Comparison of ENCODE assay signal across 39 cellular contexts in genomic region chr20:23532533-23532932, GRCh38. TPM values are rescaled to one million over a fixed set of nuclear protein-coding genes. Genes with fewer than 3 reads are reported as not detected.
"Had no signal": no experiment of that assay in that cellular context is flagged by ENCODE, and none has a peak within 500 bp of the region (broad histone marks: within the 10 kb centered on the region; RNA-seq: fewer than 3 reads in every experiment).

No MANE protein-coding gene starts in this region.

- H3K9me3 ChIP-seq: ascending aorta, Peyer's patch, SJSA1, SK-N-SH had no signal

- H3K36me3 ChIP-seq: ascending aorta, cardiac muscle cell, Peyer's patch, SJSA1 had no signal

- H3K9ac ChIP-seq: SK-N-SH had no signal

- H3K4me3 ChIP-seq: ascending aorta, cardiac muscle cell, Peyer's patch, SJSA1 had no signal

- ATAC-seq: activated CD4-positive, CD25-positive, alpha-beta regulatory T cell treated with anti-CD3 and anti-CD28 coated beads, Interleukin-2, amount 50 U/mL, for 24 hours; activated CD8-positive, alpha-beta memory T cell treated with anti-CD3 and anti-CD28 coated beads, Interleukin-2, amount 10 ng/mL, durations not matched to agents 7 days and 5 days; PC-3 had no signal

- DNase-seq: activated CD4-positive, alpha-beta memory T cell treated with anti-CD3 and anti-CD28 coated beads, Interleukin-2, amount 10 ng/mL, durations not matched to agents 7 days and 5 days; activated CD4-positive, alpha-beta T cell treated with anti-CD3 and anti-CD28 coated beads for 4 hours; activated CD4-positive, alpha-beta T cell treated with anti-CD3 and anti-CD28 coated beads, Interleukin-2, amount 50 U/mL, for 1 hour; activated CD8-positive, alpha-beta memory T cell treated with anti-CD3 and anti-CD28 coated beads for 24 hours; activated CD8-positive, alpha-beta memory T cell treated with anti-CD3 and anti-CD28 coated beads, Interleukin-2, amount 10 ng/mL, durations not matched to agents 7 days and 5 days; activated CD8-positive, alpha-beta memory T cell treated with anti-CD3 and anti-CD28 coated beads, Interleukin-2, amount 50 U/mL, for 48 hours; activated gamma-delta T cell; activated naive CD4-positive, alpha-beta T cell treated with Interleukin-2 at 50 U/mL for 16 hours; activated naive CD8-positive, alpha-beta T cell treated with anti-CD3 and anti-CD28 coated beads, Interleukin-2, amount 10 ng/mL, durations not matched to agents 7 days and 5 days; activated T-cell treated with anti-CD3 and anti-CD28 coated beads, Interleukin-2, amount 50 U/mL, for 1 hour; activated T-cell treated with anti-CD3 and anti-CD28 coated beads, Interleukin-2, amount 50 U/mL, for 72 hours; amygdala; NCI-H1105; NCI-H1417 treated with DMSO at 0.1 percent for 48 hours; NCI-H1694 treated with DMSO at 0.1 percent for 48 hours; NCI-H2029; NCI-H2107; NCI-H2171; NCI-H510A; NCI-H526; NCI-H748 treated with DMSO at 0.1 percent for 48 hours; NK-92 treated with Interleukin-12 subunit alpha and Interleukin-12 subunit beta, amount 100 ng/mL, for 24 hours; PC-3; Peyer's patch; RPMI8226; SHP77 treated with DMSO at 0.1 percent for 48 hours; SK-N-SH had no signal

- H3K4me3 Mint-ChIP-seq: activated CD4-positive, alpha-beta memory T cell treated with anti-CD3 and anti-CD28 coated beads, Interleukin-2, amount 10 ng/mL, durations not matched to agents 7 days and 5 days; activated CD8-positive, alpha-beta memory T cell treated with anti-CD3 and anti-CD28 coated beads, Interleukin-2, amount 10 ng/mL, durations not matched to agents 7 days and 5 days; activated naive CD4-positive, alpha-beta T cell treated with anti-CD3 and anti-CD28 coated beads, Interleukin-2, amount 50 U/mL, for 24 hours; activated naive CD8-positive, alpha-beta T cell treated with anti-CD3 and anti-CD28 coated beads, Interleukin-2, amount 10 ng/mL, durations not matched to agents 7 days and 5 days; activated T-cell treated with anti-CD3 and anti-CD28 coated beads, Interleukin-2, amount 50 U/mL, for 72 hours; central memory CD8-positive, alpha-beta T cell; T-helper 1 cell treated with Interleukin-12 subunit alpha and Interleukin-12 subunit beta and Interleukin-4 antibody, amounts not matched to agents 30 μg/mL and 1 μg/mL, for 36 hours; T-helper 2 cell treated with Interferon-gamma antibody and Interleukin-4, amounts not matched to agents 5 μg/mL and 100 μg/mL, for 36 hours had no signal

- H3K4me1 Mint-ChIP-seq: activated naive CD4-positive, alpha-beta T cell treated with anti-CD3 and anti-CD28 coated beads, Interleukin-2, amount 50 U/mL, for 24 hours; activated naive CD8-positive, alpha-beta T cell treated with anti-CD3 and anti-CD28 coated beads, Interleukin-2, amount 10 ng/mL, durations not matched to agents 7 days and 5 days had no signal

- H3K27me3 ChIP-seq: ascending aorta, cardiac muscle cell, Peyer's patch, SJSA1 had no signal

- H3K27ac Mint-ChIP-seq: activated CD4-positive, alpha-beta memory T cell treated with anti-CD3 and anti-CD28 coated beads, Interleukin-2, amount 10 ng/mL, durations not matched to agents 7 days and 5 days; activated CD8-positive, alpha-beta memory T cell treated with anti-CD3 and anti-CD28 coated beads, Interleukin-2, amount 10 ng/mL, durations not matched to agents 7 days and 5 days; activated naive CD4-positive, alpha-beta T cell treated with anti-CD3 and anti-CD28 coated beads, Interleukin-2, amount 50 U/mL, for 24 hours; activated naive CD8-positive, alpha-beta T cell treated with anti-CD3 and anti-CD28 coated beads, Interleukin-2, amount 10 ng/mL, durations not matched to agents 7 days and 5 days; activated T-cell treated with anti-CD3 and anti-CD28 coated beads, Interleukin-2, amount 50 U/mL, for 72 hours; activated T-helper 2 cell treated with anti-CD3 and anti-CD28 coated beads, Interferon-gamma antibody, Interleukin-2, Interleukin-4, amounts not matched to agents 10 μg/mL and 5 μg/mL and 100 μg/mL, durations not matched to agents 14 hours and 24 hours and 36 hours; T-helper 1 cell treated with Interleukin-12 subunit alpha and Interleukin-12 subunit beta and Interleukin-4 antibody, amounts not matched to agents 30 μg/mL and 1 μg/mL, for 36 hours; T-helper 2 cell treated with Interferon-gamma antibody and Interleukin-4, amounts not matched to agents 5 μg/mL and 100 μg/mL, for 36 hours had no signal

- H3K4me2 ChIP-seq: SK-N-SH had no signal

- H3K4me1 ChIP-seq: ascending aorta, Peyer's patch, SJSA1 had no signal

- H3K27me3 Mint-ChIP-seq: activated CD4-positive, alpha-beta memory T cell treated with anti-CD3 and anti-CD28 coated beads, Interleukin-2, amount 10 ng/mL, durations not matched to agents 7 days and 5 days; activated CD8-positive, alpha-beta memory T cell treated with anti-CD3 and anti-CD28 coated beads, Interleukin-2, amount 10 ng/mL, durations not matched to agents 7 days and 5 days; activated naive CD4-positive, alpha-beta T cell treated with anti-CD3 and anti-CD28 coated beads, Interleukin-2, amount 50 U/mL, for 24 hours; activated naive CD8-positive, alpha-beta T cell treated with anti-CD3 and anti-CD28 coated beads, Interleukin-2, amount 10 ng/mL, durations not matched to agents 7 days and 5 days; central memory CD8-positive, alpha-beta T cell had no signal

- H3K27ac ChIP-seq: ascending aorta, cardiac muscle cell, Peyer's patch, SJSA1 had no signal

- H3K36me3 Mint-ChIP-seq: activated naive CD8-positive, alpha-beta T cell treated with anti-CD3 and anti-CD28 coated beads, Interleukin-2, amount 10 ng/mL, durations not matched to agents 7 days and 5 days had no signal

RNA-seq across cellular contexts. Expression of gene CST9L, which starts 35.8 kb away (rescaled TPM):
- total RNA-seq: activated CD4-positive, alpha-beta memory T cell treated with anti-CD3 and anti-CD28 coated beads, Interleukin-2, amount 10 ng/mL, durations not matched to agents 7 days and 5 days; activated CD8-positive, alpha-beta memory T cell treated with anti-CD3 and anti-CD28 coated beads, Interleukin-2, amount 10 ng/mL, durations not matched to agents 7 days and 5 days; activated naive CD8-positive, alpha-beta T cell treated with anti-CD3 and anti-CD28 coated beads, Interleukin-2, amount 10 ng/mL, durations not matched to agents 7 days and 5 days; activated T-cell treated with anti-CD3 and anti-CD28 coated beads, Interleukin-2, amount 50 U/mL, for 72 hours; activated T-helper 2 cell treated with anti-CD3 and anti-CD28 coated beads, Interferon-gamma antibody, Interleukin-2, Interleukin-4, amounts not matched to agents 10 μg/mL and 5 μg/mL and 100 μg/mL, durations not matched to agents 14 hours and 24 hours and 36 hours; ascending aorta; cardiac muscle cell; chondrocyte; MCF 10A; PC-3; Peyer's patch; SJSA1 had no signal
- polyA plus RNA-seq: adipose tissue, cardiac muscle cell, SK-N-SH had no signal

RNA-seq across cellular contexts. Expression of gene CST8, which starts 41.6 kb away (rescaled TPM):
- total RNA-seq: activated CD4-positive, alpha-beta memory T cell treated with anti-CD3 and anti-CD28 coated beads, Interleukin-2, amount 10 ng/mL, durations not matched to agents 7 days and 5 days; activated CD8-positive, alpha-beta memory T cell treated with anti-CD3 and anti-CD28 coated beads, Interleukin-2, amount 10 ng/mL, durations not matched to agents 7 days and 5 days; activated naive CD8-positive, alpha-beta T cell treated with anti-CD3 and anti-CD28 coated beads, Interleukin-2, amount 10 ng/mL, durations not matched to agents 7 days and 5 days; activated T-cell treated with anti-CD3 and anti-CD28 coated beads, Interleukin-2, amount 50 U/mL, for 72 hours; activated T-helper 2 cell treated with anti-CD3 and anti-CD28 coated beads, Interferon-gamma antibody, Interleukin-2, Interleukin-4, amounts not matched to agents 10 μg/mL and 5 μg/mL and 100 μg/mL, durations not matched to agents 14 hours and 24 hours and 36 hours; ascending aorta; cardiac muscle cell; chondrocyte; MCF 10A; PC-3; Peyer's patch; SJSA1 had no signal
- polyA plus RNA-seq: adipose tissue, cardiac muscle cell, SK-N-SH had no signal
